ENCODE assay signal across 21 cellular contexts in the genomic region with DNA sequence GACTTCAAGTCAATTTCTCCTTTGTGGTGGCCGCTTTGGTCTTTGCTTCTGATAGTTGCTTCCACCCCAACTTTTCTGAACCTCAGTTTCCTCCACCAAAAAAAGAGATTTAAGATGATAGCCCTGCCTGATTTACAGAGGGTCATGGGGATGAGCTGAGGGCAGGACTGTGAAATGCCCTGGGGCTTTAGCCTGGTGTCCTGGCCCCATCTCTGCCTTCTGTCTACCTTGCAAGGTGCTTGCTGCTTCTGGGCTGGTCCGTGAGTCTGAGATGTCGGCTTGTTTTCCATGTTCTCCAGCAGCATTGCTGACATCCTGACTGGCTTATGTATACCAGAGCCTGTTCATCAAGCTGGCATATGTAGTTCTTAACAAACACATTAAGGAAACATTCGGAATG.
"Had no signal": no experiment of that assay in that cellular context is flagged by ENCODE, and none has a peak within 500 bp of the region (broad histone marks: within the 10 kb centered on the region; RNA-seq: fewer than 3 reads in every experiment).

No MANE protein-coding gene starts in this region.

- H3K9me3 ChIP-seq: colonic mucosa, esophagus squamous epithelium, gastrocnemius medialis, heart right ventricle, left lung, lower lobe of right lung had no signal

- DNase-seq: colonic mucosa; cortex of kidney; effector CD8-positive, alpha-beta T cell; effector memory CD8-positive, alpha-beta T cell; endodermal cell; erythroblast; esophagus squamous epithelium; foreskin fibroblast; foreskin melanocyte; gastrocnemius medialis; glutamatergic neuron; head of caudate nucleus; heart right ventricle; hippocampal formation; left cardiac atrium; left lung; left ventricle myocardium superior; lower lobe of right lung; mesendoderm; midbrain had no signal

- H3K4me3 ChIP-seq: colonic mucosa, esophagus squamous epithelium, gastrocnemius medialis, heart right ventricle, left lung, lower lobe of right lung had no signal

- H3K36me3 ChIP-seq: colonic mucosa, esophagus squamous epithelium, gastrocnemius medialis, heart right ventricle, left lung, lower lobe of right lung had no signal

- H3K4me1 ChIP-seq: colonic mucosa, gastrocnemius medialis, left lung, lower lobe of right lung had no signal

- H3K27ac ChIP-seq: colonic mucosa, epithelial cell of prostate, esophagus squamous epithelium, gastrocnemius medialis, heart right ventricle, left lung, lower lobe of right lung had no signal

- H3K27me3 ChIP-seq: colonic mucosa, esophagus squamous epithelium, gastrocnemius medialis, heart right ventricle, left lung had no signal
